18 cellular contexts compared by ENCODE assay signal in genomic region chr10:107144490-107144889, GRCh38. TPM values are rescaled to one million over a fixed set of nuclear protein-coding genes. Genes with fewer than 3 reads are reported as not detected.
DNase-seq lines count a peak whose midpoint lies in the region; ATAC-seq and TF ChIP-seq lines count a peak whose summit lies in the region.
"Had no signal": no experiment of that assay in that cellular context is flagged by ENCODE, and none has a peak within 500 bp of the region (broad histone marks: within the 10 kb centered on the region; RNA-seq: fewer than 3 reads in every experiment).

No MANE protein-coding gene starts in this region.

- H2AFZ ChIP-seq in HCT116 (ENCODE audit: low read depth, low read length, poor library complexity, severe bottlenecking) (no peak overlapping the region), hepatocyte (no peak overlapping the region), smooth muscle cell (ENCODE audit: low read depth) (no peak overlapping the region)

- no peaks in the 10 kb centered on the region for H4K20me1 ChIP-seq in HCT116 (ENCODE audit: insufficient read depth)
- H4K20me1 ChIP-seq in hepatocyte (ENCODE audit: insufficient read depth, poor library complexity, severe bottlenecking) = no peaks in the 10 kb centered on the region
- no peaks in the 10 kb centered on the region for H4K20me1 ChIP-seq in smooth muscle cell (ENCODE audit: low read depth)

- H3K79me2 ChIP-seq in HCT116 (ENCODE audit: insufficient read depth, low read length) (no peaks in the 10 kb centered on the region), hepatocyte (no peaks in the 10 kb centered on the region), smooth muscle cell (ENCODE audit: low read depth) (no peaks in the 10 kb centered on the region)

- H3K9ac ChIP-seq in HCT116 (ENCODE audit: low read length) = no peak overlapping the region
- no peak overlapping the region for H3K9ac ChIP-seq in smooth muscle cell (ENCODE audit: low read depth)

- H3K27me3 ChIP-seq in HCT116 (ENCODE audit: insufficient read depth, low read length) (no peaks in the 10 kb centered on the region), SJCRH30 (no peaks in the 10 kb centered on the region), hepatocyte (no peaks in the 10 kb centered on the region), smooth muscle cell (ENCODE audit: low read depth) (peaks cover 4% of the 10 kb centered on the region)
- H3K27me3 ChIP-seq: MG63 had no signal

- no peaks in the 10 kb centered on the region for H3K4me1 ChIP-seq in HCT116 (ENCODE audit: control insufficient read depth in 1 of 2, insufficient read depth in 2 of 2, low read length in 2 of 2)
- H3K4me1 ChIP-seq in SJCRH30 = 0 out of 2 replicates have a peak, but pooled peaks cover 3% of the 10 kb centered on the region
- H3K4me1 ChIP-seq in hepatocyte (ENCODE audit: insufficient read depth) = no peaks in the 10 kb centered on the region
- H3K4me1 ChIP-seq in smooth muscle cell (ENCODE audit: low read depth) = no peaks in the 10 kb centered on the region

- DNase-seq in HCT116 (ENCODE audit: low read depth, low spot score) (no peak), SJCRH30 (peak; percentile 30 to 48), hepatocyte (ENCODE audit: low spot score) (peak; percentile 44), smooth muscle cell (lab: John Stamatoyannopoulos, UW; ENCODE audit: unreplicated experiment) (no peak)
- DNase-seq in stimulated activated naive B cell treated with anti-CD40 and anti-IgM and Interleukin-4, amounts not matched to agents 10 μg/mL and 1 μg/mL and 100 μg/mL, for 72 hours = no peak
- DNase-seq: activated CD4-positive, alpha-beta T cell treated with anti-CD3 and anti-CD28 coated beads, Interleukin-2, amount 10 ng/mL, durations not matched to agents 7 days and 5 days; activated T-cell treated with anti-CD3 and anti-CD28 coated beads, Interleukin-2, amount 50 U/mL, for 24 hours; mesenchymal stem cell; MG63; NCI-H1930; NCI-H510A treated with DMSO at 0.1 percent for 48 hours; stimulated activated naive CD4-positive, alpha-beta T cell; T-helper 2 cell had no signal

- peak overlapping the region; percentile 16 for H3K27ac Mint-ChIP-seq in stimulated activated naive B cell treated with anti-CD40 and anti-IgM and Interleukin-4, amounts not matched to agents 10 μg/mL and 1 μg/mL and 100 μg/mL, for 72 hours
- H3K27ac Mint-ChIP-seq: activated CD4-positive, alpha-beta T cell treated with anti-CD3 and anti-CD28 coated beads, Interleukin-2, amount 10 ng/mL, durations not matched to agents 7 days and 5 days; activated naive CD8-positive, alpha-beta T cell; activated T-cell treated with anti-CD3 and anti-CD28 coated beads, Interleukin-2, amount 50 U/mL, for 24 hours; CD14-positive monocyte had no signal

- H3K4me1 Mint-ChIP-seq in stimulated activated naive B cell treated with anti-CD40 and anti-IgM and Interleukin-4, amounts not matched to agents 10 μg/mL and 1 μg/mL and 100 μg/mL, for 72 hours = no peaks in the 10 kb centered on the region
- H3K4me1 Mint-ChIP-seq: activated CD4-positive, alpha-beta T cell treated with anti-CD3 and anti-CD28 coated beads, Interleukin-2, amount 10 ng/mL, durations not matched to agents 7 days and 5 days; CD14-positive monocyte had no signal

- H3K9me3 Mint-ChIP-seq in stimulated activated naive B cell treated with anti-CD40 and anti-IgM and Interleukin-4, amounts not matched to agents 10 μg/mL and 1 μg/mL and 100 μg/mL, for 72 hours = peaks cover 0 to 1% of the 10 kb centered on the region in 2 donors

- TF ChIP-seq RAD21 in HCT116 (IDR thresholded peaks at IDR 0.05; ENCODE audit: low read depth) = no peak

- WGBS in hepatocyte (ENCODE audit: low lambda C conversion rate, missing lambda C conversion rate) = 38% methylated on average over 4 of the region's 4 CpGs
- WGBS in smooth muscle cell (ENCODE audit: low lambda C conversion rate) = 55% methylated on average over 4 of the region's 4 CpGs

- no peak overlapping the region for H3K4me3 Mint-ChIP-seq in stimulated activated naive B cell treated with anti-CD40 and anti-IgM and Interleukin-4, amounts not matched to agents 10 μg/mL and 1 μg/mL and 100 μg/mL, for 72 hours
- H3K4me3 Mint-ChIP-seq: activated CD4-positive, alpha-beta T cell treated with anti-CD3 and anti-CD28 coated beads, Interleukin-2, amount 10 ng/mL, durations not matched to agents 7 days and 5 days; activated naive CD8-positive, alpha-beta T cell; activated T-cell treated with anti-CD3 and anti-CD28 coated beads, Interleukin-2, amount 50 U/mL, for 24 hours; CD14-positive monocyte had no signal

- H3K9me3 ChIP-seq in HCT116 (ENCODE audit: control insufficient read depth in 1 of 2, insufficient read depth in 1 of 2, low read depth in 1 of 2, low read length in 2 of 2) (peaks cover 47 to 60% of the 10 kb centered on the region in 2 experiments; a peak in 2 of 4 replicates), SJCRH30 (replicated peaks) (no peaks in the 10 kb centered on the region), hepatocyte (ENCODE audit: low read depth) (no peaks in the 10 kb centered on the region), smooth muscle cell (replicated peaks; ENCODE audit: low read depth) (no peaks in the 10 kb centered on the region)
- H3K9me3 ChIP-seq: MG63 had no signal

- no peaks in the 10 kb centered on the region for H3K36me3 Mint-ChIP-seq in stimulated activated naive B cell treated with anti-CD40 and anti-IgM and Interleukin-4, amounts not matched to agents 10 μg/mL and 1 μg/mL and 100 μg/mL, for 72 hours
- H3K36me3 Mint-ChIP-seq: activated naive CD8-positive, alpha-beta T cell; CD14-positive monocyte had no signal

- RAD21 ChIA-PET in HCT116 (lab: Charles Lee; ENCODE audit: low non-redundant PET in 1 of 2, low total read pairs in 2 of 2, uncharacterized antibody in 2 of 2, unreplicated experiment in 2 of 2) = no interaction called here

- no peak for TF ChIP-seq POLR2A in HCT116 (IDR thresholded peaks at IDR 0.05; ENCODE audit: borderline replicate concordance, extremely low read depth, insufficient read depth, insufficient read length)

- H3K27ac ChIP-seq in HCT116 (ENCODE audit: low read depth, low read length) = no peak overlapping the region
- no peak overlapping the region for H3K27ac ChIP-seq in SJCRH30
- no peak overlapping the region for H3K27ac ChIP-seq in hepatocyte
- no peak overlapping the region for H3K27ac ChIP-seq in smooth muscle cell (ENCODE audit: low read depth)

- H3K27me3 Mint-ChIP-seq in stimulated activated naive B cell treated with anti-CD40 and anti-IgM and Interleukin-4, amounts not matched to agents 10 μg/mL and 1 μg/mL and 100 μg/mL, for 72 hours = no peaks in the 10 kb centered on the region
- H3K27me3 Mint-ChIP-seq: activated CD4-positive, alpha-beta T cell treated with anti-CD3 and anti-CD28 coated beads, Interleukin-2, amount 10 ng/mL, durations not matched to agents 7 days and 5 days; activated naive CD8-positive, alpha-beta T cell; activated T-cell treated with anti-CD3 and anti-CD28 coated beads, Interleukin-2, amount 50 U/mL, for 24 hours had no signal

- intact Hi-C loops in HCT116 (cut with micrococcal nuclease) = no loop called here

- no TSS peak for BruUV-seq in HCT116 (replicated peaks; lab: Mats Ljungman, UMichigan)

- no peaks in the 10 kb centered on the region for H3F3A ChIP-seq in smooth muscle cell (ENCODE audit: low read depth)

- H3K9me2 ChIP-seq in HCT116 (ENCODE audit: insufficient read depth) = no peaks in the 10 kb centered on the region
- H3K9me2 ChIP-seq in hepatocyte (replicated peaks; ENCODE audit: insufficient read depth) = no peaks in the 10 kb centered on the region

- H3K36me3 ChIP-seq in HCT116 (ENCODE audit: control insufficient read depth in 1 of 2, insufficient read depth in 2 of 2, low read length in 2 of 2) (no peaks in the 10 kb centered on the region), SJCRH30 (peaks cover 3% of the 10 kb centered on the region), hepatocyte (replicated peaks; ENCODE audit: insufficient read depth, low read depth) (no peaks in the 10 kb centered on the region), smooth muscle cell (ENCODE audit: low read depth) (no peaks in the 10 kb centered on the region)
- H3K36me3 ChIP-seq: MG63 had no signal

- ATAC-seq in HCT116 (no peak), HG03354 (IDR thresholded peaks at IDR 0.05; ENCODE audit: poor library complexity, severe bottlenecking, unreplicated experiment) (no peak), GM18909 (IDR thresholded peaks at IDR 0.05; ENCODE audit: poor library complexity, unreplicated experiment) (no peak)
- no peak for ATAC-seq in stimulated activated naive B cell treated with anti-CD40 and anti-IgM and Interleukin-4, amounts not matched to agents 10 μg/mL and 1 μg/mL and 100 μg/mL, for 72 hours (replicated peaks)

- TF ChIP-seq CTCF in HCT116 (IDR thresholded peaks at IDR 0.05 in 2 of 3, conservative IDR thresholded peaks at IDR 0.05 in 1 of 3; ENCODE audit: borderline replicate concordance in 1 of 3, insufficient read depth in 1 of 3, low read depth in 2 of 3, low read length in 2 of 3) (no peak), hepatocyte (IDR thresholded peaks at IDR 0.05; ENCODE audit: poor library complexity) (peak; percentile 34), smooth muscle cell (IDR thresholded peaks at IDR 0.05; ENCODE audit: borderline replicate concordance, insufficient read depth, poor library complexity, severe bottlenecking) (no peak)

- H3K4me2 ChIP-seq in HCT116 (ENCODE audit: low read length) (no peak overlapping the region), hepatocyte (no peak overlapping the region), smooth muscle cell (no peak overlapping the region)

- H3K4me3 ChIP-seq in HCT116 (replicated peaks in 1 of 2; ENCODE audit: low read depth in 1 of 2, low read length in 2 of 2) (no peak overlapping the region), SJCRH30 (no peak overlapping the region), hepatocyte (no peak overlapping the region), smooth muscle cell (no peak overlapping the region)
- H3K4me3 ChIP-seq: MG63 had no signal

- CTCF ChIA-PET in HCT116 (lab: Charles Lee) = no interaction called here

- POLR2A ChIA-PET in HCT116 (lab: Charles Lee) = no interaction called here

RNA-seq across cellular contexts. Expression of gene SORCS1, which starts 20.0 kb away (rescaled TPM):
- total RNA-seq in HCT116 (2021; ENCODE audit: unreplicated experiment) (not detected), hepatocyte (3.7 and 4.6 TPM in 2 replicates), smooth muscle cell (0.27 and 0.67 TPM in 2 replicates)
- not detected in 2 replicates for polyA plus RNA-seq in HCT116 (2012)
- 44.1 and 48.9 TPM in 2 replicates for total RNA-seq in SJCRH30 (2014; rRNA removed; shearing (Covaris generic))
- polyA plus RNA-seq in hepatocyte (1.1 and 2.2 TPM in 2 replicates), smooth muscle cell (0.83 TPM in 1 of 2 replicates, not detected in the other)
- total RNA-seq: activated CD4-positive, alpha-beta T cell treated with anti-CD3 and anti-CD28 coated beads, Interleukin-2, amount 10 ng/mL, durations not matched to agents 7 days and 5 days; fibroblast of villous mesenchyme had no signal

Comparison
In these comparisons a context has a peak if more than half of its experiments do, and no peak if none do; other contexts are left out.
1. DNase-seq: peak in SJCRH30 (2 of 2) and hepatocyte (single experiment); none in HCT116 (single experiment), stimulated activated naive B cell treated with anti-CD40 and anti-IgM and Interleukin-4, amounts not matched to agents 10 μg/mL and 1 μg/mL and 100 μg/mL, for 72 hours (single experiment) and smooth muscle cell (single experiment).